8 cellular contexts compared by ENCODE assay signal in genomic region chr19:1020868-1021425, GRCh38. TPM values are rescaled to one million over a fixed set of nuclear protein-coding genes. Genes with fewer than 3 reads are reported as not detected.
A peak's percentile ranks its signal among the peaks of the same experiment; 100 is the strongest.
DNase-seq lines count a peak whose midpoint lies in the region; ATAC-seq and TF ChIP-seq lines count a peak whose summit lies in the region.

Gene TMEM259, minus strand, starts transcription at chr19:1021123. Its CDS starts 127 bp downstream, at chr19:1020996.

- intact Hi-C loops in Caco-2 (cut with micrococcal nuclease; ENCODE audit: unreplicated experiment): loop anchor here (1.0 to 10.0 kb wide), 3 partner anchors 20 to 84 kb away; partner anchors contain the start of genes ABCA7 and GPX4

- no peaks in the 10 kb centered on the region for H3K9me3 ChIP-seq in Caco-2

- POLR2A ChIA-PET in Caco-2 (lab: Charles Lee): interaction anchor here (0.5 to 1.1 kb wide), 3 partner anchors 20 to 44 kb away, joined by 3 to 6 read pairs (median 4); partner anchors contain the start of gene ABCA7

- no peaks in the 10 kb centered on the region for H3K36me3 ChIP-seq in Caco-2 (ENCODE audit: control insufficient read depth, insufficient read depth, low read length)

- H3K27me3 ChIP-seq in Caco-2 (replicated peaks; ENCODE audit: control insufficient read depth, insufficient read depth, low read length): no peaks in the 10 kb centered on the region

- no peak for TF ChIP-seq CTCF in Caco-2 (IDR thresholded peaks at IDR 0.05; ENCODE audit: insufficient read depth in 1 of 2, low read depth in 1 of 2, low read length in 1 of 2, severe bottlenecking in 1 of 2, unreplicated experiment in 1 of 2)

- peak within 1 kb of the TSS; percentile 62 for H3K4me3 ChIP-seq in Caco-2 (ENCODE audit: low read depth, low read length)

- H3K4me1 Mint-ChIP-seq in Caco-2 (ENCODE audit: low read depth, unreplicated experiment) (peaks cover 15% of the 10 kb centered on the region), memory B cell (peaks cover 33% of the 10 kb centered on the region)

- H3K36me3 Mint-ChIP-seq in Caco-2 (ENCODE audit: insufficient read depth, unreplicated experiment): peaks cover 31% of the 10 kb centered on the region
- peaks cover 3% of the 10 kb centered on the region for H3K36me3 Mint-ChIP-seq in memory B cell

- CTCF ChIA-PET in Caco-2 (lab: Charles Lee): interaction anchor here (0.5 to 1.2 kb wide), 4 partner anchors 19 to 93 kb away, joined by 3 to 6 read pairs (median 4); no protein-coding TSS in a partner anchor

- peak; percentile 74 for ATAC-seq in GM21381 (IDR thresholded peaks at IDR 0.05; ENCODE audit: unreplicated experiment)
- ATAC-seq in memory B cell (ENCODE audit: low read depth): peak; percentile 85

- H3K9me3 Mint-ChIP-seq in Caco-2 (ENCODE audit: unreplicated experiment) (no peaks in the 10 kb centered on the region), memory B cell (no peaks in the 10 kb centered on the region)

- peak; percentile 97 for DNase-seq in Caco-2
- DNase-seq in HUDEP-2 (lab: John Stamatoyannopoulos, UW; ENCODE audit: unreplicated experiment in 76 of 76): peak in 74 of 76 experiments; percentile 61 to 98 (median 97)
- DNase-seq in NOMO-1 treated with dmso at 0.1 percent for 144 hours (lab: John Stamatoyannopoulos, UW; ENCODE audit: unreplicated experiment): peak; percentile 95
- peak; percentile 94 to 97 for DNase-seq in activated CD8-positive, alpha-beta memory T cell treated with anti-CD3 and anti-CD28 coated beads for 4 hours (ENCODE audit: low read depth in 2 of 2)
- DNase-seq in effector CD8-positive, alpha-beta T cell (lab: John Stamatoyannopoulos, UW): peak; percentile 95
- peak; percentile 92 to 97 for DNase-seq in memory B cell (ENCODE audit: low spot score in 2 of 2)
- DNase-seq in stimulated activated CD8-positive, alpha-beta memory T cell treated with anti-CD3 and anti-CD28 coated beads, Interleukin-12 subunit alpha, Interleukin-12 subunit beta, amount 100 ng/mL, for 1 hour (ENCODE audit: low read depth): peak; percentile 96

- peaks cover 23% of the 10 kb centered on the region for H3K4me1 ChIP-seq in Caco-2

- BruUV-seq in Caco-2 (replicated peaks; lab: Mats Ljungman, UMichigan): no TSS peak

- peak within 1 kb of the TSS; percentile 95 for H3K4me3 Mint-ChIP-seq in Caco-2 (ENCODE audit: unreplicated experiment)
- H3K4me3 Mint-ChIP-seq in memory B cell: peak within 1 kb of the TSS; percentile 96

- peak within 1 kb of the TSS; percentile 99 for H3K27ac Mint-ChIP-seq in Caco-2 (ENCODE audit: unreplicated experiment)
- peak within 1 kb of the TSS; percentile 100 for H3K27ac Mint-ChIP-seq in memory B cell

- H3K27me3 Mint-ChIP-seq in Caco-2 (ENCODE audit: insufficient read depth, unreplicated experiment): no peaks in the 10 kb centered on the region
- H3K27me3 Mint-ChIP-seq in memory B cell: no peaks in the 10 kb centered on the region

RNA-seq across cellular contexts. Expression of gene TMEM259, which starts in this region (rescaled TPM):
- total RNA-seq in Caco-2 (2022): 148 and 154 TPM in 2 replicates

Comparison
In these comparisons a context has a peak if more than half of its experiments do, and no peak if none do; other contexts are left out.
1. Peak in every context shown above with its lines: DNase-seq, ATAC-seq and H3K4me3 ChIP-seq.